In genomic region chr12:19138551-19139344, GRCh38 we compare ENCODE assay signal across 22 cellular contexts. TPM values are rescaled to one million over a fixed set of nuclear protein-coding genes. Genes with fewer than 3 reads are reported as not detected.
DNase-seq lines count a peak whose midpoint lies in the region; ATAC-seq and TF ChIP-seq lines count a peak whose summit lies in the region.
"Had no signal": no experiment of that assay in that cellular context is flagged by ENCODE, and none has a peak within 500 bp of the region (broad histone marks: within the 10 kb centered on the region; RNA-seq: fewer than 3 reads in every experiment).

No MANE protein-coding gene starts in this region.

- DNase-seq in ELR (ENCODE audit: low read depth) (peak; percentile 99), NCI-H2227 (lab: John Stamatoyannopoulos, UW; ENCODE audit: unreplicated experiment) (peak; percentile 24), brain microvascular endothelial cell (peak; percentile 26), nephron progenitor cell (no peak), superior temporal gyrus (ENCODE audit: extremely low spot score) (no peak), left lobe of liver (ENCODE audit: low spot score) (no peak), dedifferentiated amniotic fluid mesenchymal stem cell (ENCODE audit: extremely low spot score) (no peak)
- DNase-seq: activated CD4-positive, CD25-positive, alpha-beta regulatory T cell; activated CD8-positive, alpha-beta memory T cell treated with anti-CD3 and anti-CD28 coated beads for 24 hours; amygdala; heart left ventricle; KBM-7; NCI-H1048; NK-92 treated with Interleukin-12 subunit alpha and Interleukin-12 subunit beta, amount 100 ng/mL, for 24 hours; stimulated activated CD4-positive, alpha-beta T cell treated with anti-CD3 and anti-CD28 coated beads, Interleukin-2, amount 100 ng/mL, for 48 hours; stimulated activated CD8-positive, alpha-beta memory T cell treated with anti-CD3 and anti-CD28 coated beads, Interleukin-4, amount 100 ng/mL, for 48 hours had no signal

- H3K27ac Mint-ChIP-seq in nephron progenitor cell: peak overlapping the region; percentile 95
- H3K27ac Mint-ChIP-seq: activated T-helper 1 cell treated with anti-CD3 and anti-CD28 coated beads, Interleukin-12 subunit alpha, Interleukin-12 subunit beta, Interleukin-2, Interleukin-4 antibody, amounts not matched to agents 30 ng/mL and 10 ng/mL and 1 ng/mL, durations not matched to agents 14 hours and 24 hours and 36 hours; T-helper 1 cell treated with Interleukin-12 subunit alpha and Interleukin-12 subunit beta and Interleukin-4 antibody, amounts not matched to agents 30 μg/mL and 1 μg/mL, for 36 hours had no signal

- H3K36me3 ChIP-seq in brain microvascular endothelial cell (replicated peaks): no peaks in the 10 kb centered on the region

- TF ChIP-seq CTCF in brain microvascular endothelial cell (IDR thresholded peaks at IDR 0.05; ENCODE audit: low read depth, low read length, missing control alignments) (no peak), nephron progenitor cell (IDR thresholded peaks at IDR 0.05) (no peak)

- peaks cover 53% of the 10 kb centered on the region for H3K36me3 Mint-ChIP-seq in nephron progenitor cell (ENCODE audit: low read depth)

- H3K27ac ChIP-seq in brain microvascular endothelial cell: no peak overlapping the region
- H3K27ac ChIP-seq: BLaER1 had no signal

- H3K9me3 Mint-ChIP-seq in nephron progenitor cell: no peaks in the 10 kb centered on the region
- H3K9me3 Mint-ChIP-seq: activated T-helper 1 cell treated with anti-CD3 and anti-CD28 coated beads, Interleukin-12 subunit alpha, Interleukin-12 subunit beta, Interleukin-2, Interleukin-4 antibody, amounts not matched to agents 30 ng/mL and 10 ng/mL and 1 ng/mL, durations not matched to agents 14 hours and 24 hours and 36 hours; T-helper 1 cell treated with Interleukin-12 subunit alpha and Interleukin-12 subunit beta and Interleukin-4 antibody, amounts not matched to agents 30 μg/mL and 1 μg/mL, for 36 hours had no signal

- H3K4me1 Mint-ChIP-seq in nephron progenitor cell: peaks cover 58% of the 10 kb centered on the region

- ATAC-seq in HG02678 (IDR thresholded peaks at IDR 0.05; ENCODE audit: unreplicated experiment): no peak
- ATAC-seq in left lobe of liver: no peak
- ATAC-seq: Right ventricle myocardium inferior, sciatic nerve had no signal

- peak overlapping the region; percentile 3 for H3K4me3 Mint-ChIP-seq in nephron progenitor cell
- H3K4me3 Mint-ChIP-seq: activated T-helper 1 cell treated with anti-CD3 and anti-CD28 coated beads, Interleukin-12 subunit alpha, Interleukin-12 subunit beta, Interleukin-2, Interleukin-4 antibody, amounts not matched to agents 30 ng/mL and 10 ng/mL and 1 ng/mL, durations not matched to agents 14 hours and 24 hours and 36 hours; T-helper 1 cell treated with Interleukin-12 subunit alpha and Interleukin-12 subunit beta and Interleukin-4 antibody, amounts not matched to agents 30 μg/mL and 1 μg/mL, for 36 hours had no signal

- no peak overlapping the region for H3K4me3 ChIP-seq in brain microvascular endothelial cell (ENCODE audit: low read depth, low read length)
- H3K4me3 ChIP-seq: BLaER1, heart left ventricle had no signal

- no peaks in the 10 kb centered on the region for H3K27me3 Mint-ChIP-seq in nephron progenitor cell (ENCODE audit: low read depth, poor library complexity)

- no peaks in the 10 kb centered on the region for H3K27me3 ChIP-seq in brain microvascular endothelial cell (replicated peaks)
- H3K27me3 ChIP-seq: BLaER1, heart left ventricle had no signal

- in situ Hi-C loops in brain microvascular endothelial cell (cut with HindIII; ENCODE audit: low pct_ligation_motif_present, low sequenced_read_pairs): no loop called here

RNA-seq across cellular contexts. Expression of gene PLEKHA5, which starts 9.2 kb away (rescaled TPM):
- 15.8 TPM for total RNA-seq in left lobe of liver

Comparison
In these comparisons a context has a peak if more than half of its experiments do, and no peak if none do; other contexts are left out.
1. DNase-seq: peak in ELR (single experiment), NCI-H2227 (single experiment) and brain microvascular endothelial cell (single experiment); none in nephron progenitor cell (single experiment), superior temporal gyrus (single experiment), left lobe of liver (single experiment) and dedifferentiated amniotic fluid mesenchymal stem cell (single experiment).